In genomic region chr10:63713191-63714144, GRCh38 we compare ENCODE assay signal across 9 cellular contexts.
A peak's percentile ranks its signal among the peaks of the same experiment; 100 is the strongest.
DNase-seq lines count a peak whose midpoint lies in the region; ATAC-seq and TF ChIP-seq lines count a peak whose summit lies in the region.
"Had no signal": no experiment of that assay in that cellular context is flagged by ENCODE, and none has a peak within 500 bp of the region (broad histone marks: within the 10 kb centered on the region; RNA-seq: fewer than 3 reads in every experiment).

No MANE protein-coding gene starts in this region.

- H3K36me3 Mint-ChIP-seq in nephron progenitor cell (ENCODE audit: low read depth) = no peaks in the 10 kb centered on the region
- no peaks in the 10 kb centered on the region for H3K36me3 Mint-ChIP-seq in activated T-cell treated with anti-CD3 and anti-CD28 coated beads, Interleukin-2, amount 50 U/mL, for 72 hours (ENCODE audit: insufficient read depth in 2 of 2)

- H3K4me3 Mint-ChIP-seq in nephron progenitor cell = peak overlapping the region; percentile 54
- no peak overlapping the region for H3K4me3 Mint-ChIP-seq in activated T-cell treated with anti-CD3 and anti-CD28 coated beads, Interleukin-2, amount 50 U/mL, for 72 hours
- H3K4me3 Mint-ChIP-seq: central memory CD8-positive, alpha-beta T cell had no signal

- peaks cover 5% of the 10 kb centered on the region for H3K27me3 Mint-ChIP-seq in nephron progenitor cell (ENCODE audit: low read depth, poor library complexity)
- H3K27me3 Mint-ChIP-seq in activated T-cell treated with anti-CD3 and anti-CD28 coated beads, Interleukin-2, amount 50 U/mL, for 72 hours (ENCODE audit: low read depth) = peaks cover 9% of the 10 kb centered on the region
- H3K27me3 Mint-ChIP-seq: central memory CD8-positive, alpha-beta T cell had no signal

- H3K4me1 Mint-ChIP-seq in nephron progenitor cell = peaks cover 63% of the 10 kb centered on the region
- peaks cover 3% of the 10 kb centered on the region for H3K4me1 Mint-ChIP-seq in activated T-cell treated with anti-CD3 and anti-CD28 coated beads, Interleukin-2, amount 50 U/mL, for 72 hours (ENCODE audit: low read depth)
- H3K4me1 Mint-ChIP-seq: central memory CD8-positive, alpha-beta T cell had no signal

- ATAC-seq in GM19463 (IDR thresholded peaks at IDR 0.05; ENCODE audit: unreplicated experiment) = no peak
- ATAC-seq in HG03135 (IDR thresholded peaks at IDR 0.05; ENCODE audit: unreplicated experiment) = no peak
- ATAC-seq in activated T-cell treated with anti-CD3 and anti-CD28 coated beads, Interleukin-2, amount 50 U/mL, for 72 hours (replicated peaks in 1 of 2) = no peak
- ATAC-seq in omental fat pad (ENCODE audit: low FRiP score) = no peak

- TF ChIP-seq CTCF in nephron progenitor cell (IDR thresholded peaks at IDR 0.05) = no peak
- TF ChIP-seq CTCF in omental fat pad (IDR thresholded peaks at IDR 0.05) = no peak

- DNase-seq in DMS153 (lab: John Stamatoyannopoulos, UW) (peak; percentile 75), NCI-H446 treated with DMSO at 0.1 percent for 48 hours (lab: John Stamatoyannopoulos, UW) (peak; percentile 97), epithelial cell of prostate (ENCODE audit: low read depth, low spot score) (no peak), nephron progenitor cell (peak; percentile 27), omental fat pad (ENCODE audit: low spot score) (no peak)
- DNase-seq in activated T-cell treated with anti-CD3 and anti-CD28 coated beads, Interleukin-2, amount 50 U/mL, for 72 hours = no peak

- peak overlapping the region; percentile 88 for H3K27ac Mint-ChIP-seq in nephron progenitor cell
- H3K27ac Mint-ChIP-seq in activated T-cell treated with anti-CD3 and anti-CD28 coated beads, Interleukin-2, amount 50 U/mL, for 72 hours = no peak overlapping the region

- H3K9me3 Mint-ChIP-seq in nephron progenitor cell = no peaks in the 10 kb centered on the region
- no peaks in the 10 kb centered on the region for H3K9me3 Mint-ChIP-seq in activated T-cell treated with anti-CD3 and anti-CD28 coated beads, Interleukin-2, amount 50 U/mL, for 72 hours
- H3K9me3 Mint-ChIP-seq: central memory CD8-positive, alpha-beta T cell had no signal

- H3K27ac ChIP-seq in epithelial cell of prostate = peak overlapping the region; percentile 73

Comparison
In these comparisons a context has a peak if more than half of its experiments do, and no peak if none do; other contexts are left out.
1. DNase-seq: peak in DMS153 (single experiment), NCI-H446 treated with DMSO at 0.1 percent for 48 hours (single experiment) and nephron progenitor cell (single experiment); none in epithelial cell of prostate (single experiment), activated T-cell treated with anti-CD3 and anti-CD28 coated beads, Interleukin-2, amount 50 U/mL, for 72 hours (0 of 2) and omental fat pad (single experiment).